In genomic region chr10:116247701-116248100, GRCh38 we compare ENCODE assay signal across 1 cellular context.
TF ChIP-seq lines count a peak whose summit lies in the region.

No MANE protein-coding gene starts in this region.

TF ChIP-seq in GM23338, 12 proteins besides CTCF, POLR2A, EP300 and RAD21 (continued from another document):
- TF ChIP-seq ZNF462 (CRISPR knock-in tag; IDR thresholded peaks at IDR 0.05) (no peak), ZNF114 (CRISPR knock-in tag; IDR thresholded peaks at IDR 0.05) (no peak), CREB1 (CRISPR knock-in tag; IDR thresholded peaks at IDR 0.05; ENCODE audit: low read depth) (no peak), EZH2 (IDR thresholded peaks at IDR 0.05; ENCODE audit: low read depth, unreplicated experiment) (no peak), NANOG (IDR thresholded peaks at IDR 0.05; ENCODE audit: borderline replicate concordance) (no peak), POLR2AphosphoS5 (IDR thresholded peaks at IDR 0.05; ENCODE audit: low read depth) (no peak), JUNB (IDR thresholded peaks at IDR 0.05; ENCODE audit: unreplicated experiment) (no peak)
